8 cellular contexts compared by ENCODE assay signal in genomic region chr15:56805466-56806146, GRCh38.
DNase-seq lines count a peak whose midpoint lies in the region; ATAC-seq, FAIRE-seq and TF ChIP-seq lines count a peak whose summit lies in the region.

No MANE protein-coding gene starts in this region.

- H3K4me1 ChIP-seq in esophagus muscularis mucosa: peaks cover 0 to 12% (median 6%) of the 10 kb centered on the region in 4 donors
- no peaks in the 10 kb centered on the region for H3K4me1 ChIP-seq in kidney (ENCODE audit: control insufficient read depth in 1 of 2, insufficient read depth in 1 of 2, low read depth in 1 of 2, low read length in 2 of 2)

- no peak for TF ChIP-seq EP300 in esophagus muscularis mucosa (IDR thresholded peaks at IDR 0.05)

- no peak overlapping the region for H3K9ac ChIP-seq in kidney (ENCODE audit: low read length in 2 of 2)

- no peaks in the 10 kb centered on the region for H3K27me3 ChIP-seq in esophagus muscularis mucosa

- H3K9me3 ChIP-seq in esophagus muscularis mucosa (peaks cover 0 to 16% (median 10%) of the 10 kb centered on the region in 4 donors), kidney (ENCODE audit: control insufficient read depth in 1 of 2, low read length in 2 of 2) (peaks cover 6 to 9% of the 10 kb centered on the region in 2 donors)

- no peak for TF ChIP-seq POLR2A in esophagus muscularis mucosa (IDR thresholded peaks at IDR 0.05; ENCODE audit: low read depth)

- WGBS in esophagus muscularis mucosa: 60% methylated on average over 9 of the region's 9 CpGs

- peak overlapping the region in 1 of 4 donors; percentile 13 for H3K27ac ChIP-seq in esophagus muscularis mucosa (replicated peaks in 1 of 4)
- no peak overlapping the region for H3K27ac ChIP-seq in kidney (ENCODE audit: low read depth in 2 of 2, low read length in 2 of 2)

- intact Hi-C loops in Right ventricle myocardium inferior (cut with DNase I): no loop called here
- intact Hi-C loops in cardiac septum (cut with DNase I): no loop called here
- intact Hi-C loops in esophagus muscularis mucosa (cut with DNase I): loop anchor here (10.0 kb wide), 1 partner anchor 311 kb away; no protein-coding TSS in a partner anchor
- intact Hi-C loops in kidney (cut with DNase I): no loop called here

- H3K36me3 ChIP-seq in esophagus muscularis mucosa (no peaks in the 10 kb centered on the region), kidney (ENCODE audit: control insufficient read depth in 1 of 2, insufficient read depth in 2 of 2, low read length in 2 of 2) (no peaks in the 10 kb centered on the region)

- peak; percentile 64 for ATAC-seq in Right ventricle myocardium inferior
- ATAC-seq in GM21717 (IDR thresholded peaks at IDR 0.05; ENCODE audit: unreplicated experiment): no peak
- no peak for ATAC-seq in GM19395 (IDR thresholded peaks at IDR 0.05; ENCODE audit: unreplicated experiment)

- H3K4me3 ChIP-seq in esophagus muscularis mucosa: peak overlapping the region; percentile 5 to 26 (median 21)
- H3K4me3 ChIP-seq in skeletal muscle cell (ENCODE audit: low read depth, low read length): peak overlapping the region; percentile 20
- H3K4me3 ChIP-seq in kidney (ENCODE audit: low read length in 2 of 2): no peak overlapping the region

- FAIRE-seq in RCC 7860 (lab: Jason Lieb, UNC) (peak; percentile 91), kidney (lab: Jason Lieb, UNC) (no peak)

- DNase-seq in Right ventricle myocardium inferior (ENCODE audit: missing footprints) (no peak), cardiac septum (ENCODE audit: low spot score) (no peak), RCC 7860 (ENCODE audit: low spot score) (peak; percentile 80), esophagus muscularis mucosa (ENCODE audit: extremely low spot score) (no peak), skeletal muscle cell (ENCODE audit: low read depth) (peak; percentile 71), kidney (no peak)

- no peak for TF ChIP-seq CTCF in esophagus muscularis mucosa (IDR thresholded peaks at IDR 0.05)
- TF ChIP-seq CTCF in kidney (IDR thresholded peaks at IDR 0.05; ENCODE audit: borderline replicate concordance, extremely low read depth, insufficient read depth): no peak

Comparison
In these comparisons a context has a peak if more than half of its experiments do, and no peak if none do; other contexts are left out.
1. DNase-seq: peak in RCC 7860 (single experiment) and skeletal muscle cell (single experiment); none in Right ventricle myocardium inferior (single experiment), cardiac septum (single experiment), esophagus muscularis mucosa (single experiment) and kidney (single experiment).
2. H3K4me3 ChIP-seq: peak in esophagus muscularis mucosa (4 of 4) and skeletal muscle cell (single experiment); none in kidney (0 of 2).